ENCODE assay signal across 8 cellular contexts in genomic region chr15:95291878-95292472, GRCh38.
DNase-seq lines count a peak whose midpoint lies in the region; ATAC-seq and TF ChIP-seq lines count a peak whose summit lies in the region.

No MANE protein-coding gene starts in this region.

- no peaks in the 10 kb centered on the region for H3K36me3 Mint-ChIP-seq in CD4-positive, alpha-beta T cell (ENCODE audit: low read depth)
- no peaks in the 10 kb centered on the region for H3K36me3 Mint-ChIP-seq in neural progenitor cell

- H3K4me1 ChIP-seq in neural progenitor cell = peaks cover 42% of the 10 kb centered on the region

- H3K27ac ChIP-seq in CD4-positive, alpha-beta T cell (ENCODE audit: low read depth, low read length) = no peak overlapping the region
- H3K27ac ChIP-seq in dorsolateral prefrontal cortex (no peak overlapping the region), neural progenitor cell (no peak overlapping the region)

- TF ChIP-seq CTCF in CD4-positive, alpha-beta T cell (IDR thresholded peaks at IDR 0.05) = peak; percentile 58
- peak; percentile 45 to 87 (median 68) for TF ChIP-seq CTCF in dorsolateral prefrontal cortex (IDR thresholded peaks at IDR 0.05 in 54 of 56, conservative IDR thresholded peaks at IDR 0.05 in 2 of 56; ENCODE audit: low read depth in 1 of 56, partially characterized antibody in 56 of 56)
- TF ChIP-seq CTCF in neural progenitor cell (IDR thresholded peaks at IDR 0.05) = peak; percentile 81

- no peak overlapping the region for H3K4me2 ChIP-seq in neural progenitor cell

- DNase-seq in CD4-positive, alpha-beta T cell = no peak
- DNase-seq in NCI-H1694 (lab: John Stamatoyannopoulos, UW) (peak; percentile 46), dorsolateral prefrontal cortex (no peak), neural progenitor cell (ENCODE audit: low spot score) (peak; percentile 58)
- no peak for DNase-seq in stimulated activated CD4-positive, alpha-beta T cell treated with anti-CD3 and anti-CD28 coated beads, Interleukin-12 subunit alpha, Interleukin-12 subunit beta, amount 100 ng/mL, for 4 hours
- no peak for DNase-seq in stimulated activated CD4-positive, alpha-beta T cell treated with anti-CD3 and anti-CD28 coated beads, Interleukin-4, amount 100 ng/mL, for 1 hour

- no peak overlapping the region for H3K4me3 Mint-ChIP-seq in CD4-positive, alpha-beta T cell
- H3K4me3 Mint-ChIP-seq in neural progenitor cell = no peak overlapping the region

- no peak overlapping the region for H3K4me3 ChIP-seq in dorsolateral prefrontal cortex
- H3K4me3 ChIP-seq in neural progenitor cell = no peak overlapping the region

- peaks cover 56% of the 10 kb centered on the region for H3K27me3 Mint-ChIP-seq in CD4-positive, alpha-beta T cell
- H3K27me3 Mint-ChIP-seq in neural progenitor cell (ENCODE audit: insufficient read depth, low read depth) = peaks cover 3% of the 10 kb centered on the region

- H3F3A ChIP-seq in neural progenitor cell (ENCODE audit: low read depth) = peaks cover 32% of the 10 kb centered on the region

- ATAC-seq in CD4-positive, alpha-beta T cell (ENCODE audit: poor library complexity) = no peak
- ATAC-seq in GM21390 (IDR thresholded peaks at IDR 0.05; ENCODE audit: unreplicated experiment) = peak; percentile 63
- ATAC-seq in activated CD4-positive, CD25-positive, alpha-beta regulatory T cell treated with anti-CD3 and anti-CD28 coated beads, Interleukin-2, amount 50 U/mL, for 24 hours = no peak

- POLR2A ChIA-PET in CD4-positive, alpha-beta T cell (lab: Charles Lee) = no interaction called here

- H4K20me1 ChIP-seq in neural progenitor cell (ENCODE audit: low read depth) = no peaks in the 10 kb centered on the region

- peaks cover 19% of the 10 kb centered on the region for H3K27me3 ChIP-seq in CD4-positive, alpha-beta T cell (ENCODE audit: control insufficient read depth, insufficient read depth, low read length)
- H3K27me3 ChIP-seq in dorsolateral prefrontal cortex (peaks cover 0 to 61% (median 10%) of the 10 kb centered on the region in 45 donors), neural progenitor cell (no peaks in the 10 kb centered on the region)

- H3K27ac Mint-ChIP-seq in CD4-positive, alpha-beta T cell = no peak overlapping the region
- H3K27ac Mint-ChIP-seq in neural progenitor cell = no peak overlapping the region

- H2AFZ ChIP-seq in neural progenitor cell (replicated peaks) = no peak overlapping the region

- H3K9me3 Mint-ChIP-seq in CD4-positive, alpha-beta T cell = no peaks in the 10 kb centered on the region
- H3K9me3 Mint-ChIP-seq in neural progenitor cell = peaks cover 2% of the 10 kb centered on the region

- no peaks in the 10 kb centered on the region for H3K4me1 Mint-ChIP-seq in CD4-positive, alpha-beta T cell (ENCODE audit: low read depth)
- peaks cover 73% of the 10 kb centered on the region for H3K4me1 Mint-ChIP-seq in neural progenitor cell

- CTCF ChIA-PET in CD4-positive, alpha-beta T cell (lab: Charles Lee) = interaction anchor here (1.0 kb wide), 1 partner anchor 10 kb away, joined by 3 read pairs; no protein-coding TSS in a partner anchor

- peaks cover 4% of the 10 kb centered on the region for H3K79me2 ChIP-seq in neural progenitor cell (ENCODE audit: low read depth)

- intact Hi-C loops in CD4-positive, alpha-beta T cell (cut with DNase I, micrococcal nuclease) = loop anchor here (5.0 kb wide), 2 partner anchors 620 to 1130 kb away; no protein-coding TSS in a partner anchor
- intact Hi-C loops in dorsolateral prefrontal cortex (cut with DNase I) = loop anchor here in 1 of 2 donors (5.0 kb wide), 1 partner anchor 620 kb away; no protein-coding TSS in a partner anchor

- H3K36me3 ChIP-seq in neural progenitor cell = no peaks in the 10 kb centered on the region

- no peak overlapping the region for H3K9ac ChIP-seq in neural progenitor cell

- no peaks in the 10 kb centered on the region for H3K9me3 ChIP-seq in CD4-positive, alpha-beta T cell (ENCODE audit: control insufficient read depth, low read length)
- H3K9me3 ChIP-seq in neural progenitor cell (ENCODE audit: low read depth) = no peaks in the 10 kb centered on the region

Comparison
In these comparisons a context has a peak if more than half of its experiments do, and no peak if none do; other contexts are left out.
1. DNase-seq: peak in NCI-H1694 (single experiment) and neural progenitor cell (single experiment); none in CD4-positive, alpha-beta T cell (0 of 10), dorsolateral prefrontal cortex (0 of 10), stimulated activated CD4-positive, alpha-beta T cell treated with anti-CD3 and anti-CD28 coated beads, Interleukin-12 subunit alpha, Interleukin-12 subunit beta, amount 100 ng/mL, for 4 hours (single experiment) and stimulated activated CD4-positive, alpha-beta T cell treated with anti-CD3 and anti-CD28 coated beads, Interleukin-4, amount 100 ng/mL, for 1 hour (single experiment).
2. Peak in every context shown above with its lines, with median percentiles within 50 percentile points of each other: CTCF ChIP-seq.